In genomic region chr1:89524369-89525168, GRCh38 we compare ENCODE assay signal across 8 cellular contexts. TPM values are rescaled to one million over a fixed set of nuclear protein-coding genes. Genes with fewer than 3 reads are reported as not detected.
DNase-seq lines count a peak whose midpoint lies in the region; ATAC-seq, FAIRE-seq and TF ChIP-seq lines count a peak whose summit lies in the region.

Gene LRRC8B, plus strand, starts transcription at chr1:89524829. Its CDS starts 57,822 bp downstream, at chr1:89582651.

- no peak for FAIRE-seq in kidney (lab: Jason Lieb, UNC)

- peak within 1 kb of the TSS; percentile 92 to 98 for H3K27ac ChIP-seq in kidney (ENCODE audit: low read depth in 2 of 2, low read length in 2 of 2)

- CTCF ChIA-PET in AG04449 (lab: Yijun Ruan, JAX): no interaction called here

- intact Hi-C loops in kidney (cut with DNase I): no loop called here

- POLR2A ChIA-PET in AG04449 (lab: Yijun Ruan, JAX): no interaction called here

- no peaks in the 10 kb centered on the region for H3K9me3 ChIP-seq in kidney (ENCODE audit: control insufficient read depth in 1 of 2, low read length in 2 of 2)

- ATAC-seq in GM18867 (IDR thresholded peaks at IDR 0.05; ENCODE audit: unreplicated experiment): peak; percentile 95
- ATAC-seq in HG03097 (IDR thresholded peaks at IDR 0.05; ENCODE audit: low FRiP score, unreplicated experiment): peak; percentile 77

- H3K9ac ChIP-seq in kidney (ENCODE audit: low read length in 2 of 2): peak within 1 kb of the TSS; percentile 87 to 96

- TF ChIP-seq CTCF in AG04449 (IDR thresholded peaks at IDR 0.05; ENCODE audit: insufficient read depth, low read length, missing control alignments) (no peak), kidney (IDR thresholded peaks at IDR 0.05; ENCODE audit: borderline replicate concordance, extremely low read depth, insufficient read depth) (no peak)

- DNase-seq in AG04449 (ENCODE audit: low read depth, low spot score) (no peak), NCI-H226 (peak; percentile 76), cerebellum (ENCODE audit: low spot score) (peak; percentile 85), kidney (peak; percentile 98)
- peak; percentile 84 for DNase-seq in activated CD4-positive, alpha-beta T cell treated with anti-CD3 and anti-CD28 coated beads for 1 hour
- peak; percentile 72 to 83 for DNase-seq in stimulated activated CD4-positive, alpha-beta T cell treated with anti-CD3 and anti-CD28 coated beads, Interleukin-15, amount 100 ng/mL, for 1 hour (ENCODE audit: low read depth in 1 of 2, low spot score in 1 of 2)

- H3K4me3 ChIP-seq in AG04449 (ENCODE audit: low read depth, low read length) (peak within 1 kb of the TSS; percentile 84), kidney (ENCODE audit: low read length in 2 of 2) (peak within 1 kb of the TSS; percentile 91 to 93)

- H3K36me3 ChIP-seq in kidney (ENCODE audit: control insufficient read depth in 1 of 2, insufficient read depth in 2 of 2, low read length in 2 of 2): peaks cover 0 to 4% of the 10 kb centered on the region in 2 donors

- peaks cover 0 to 7% of the 10 kb centered on the region in 2 donors for H3K4me1 ChIP-seq in kidney (ENCODE audit: control insufficient read depth in 1 of 2, insufficient read depth in 1 of 2, low read depth in 1 of 2, low read length in 2 of 2)

RNA-seq across cellular contexts. Expression of gene LRRC8B, which starts in this region (rescaled TPM):
- total RNA-seq in cerebellum: 18.0 TPM
- total RNA-seq in kidney: 15.1 TPM
- polyA plus RNA-seq in kidney (ENCODE audit: insufficient read depth, low read depth, low replicate concordance): 2.4 TPM
